In genomic region chr6:49551866-49552129, GRCh38 we compare ENCODE assay signal across 9 cellular contexts. TPM values are rescaled to one million over a fixed set of nuclear protein-coding genes. Genes with fewer than 3 reads are reported as not detected.
DNase-seq lines count a peak whose midpoint lies in the region; ATAC-seq and TF ChIP-seq lines count a peak whose summit lies in the region.
"Had no signal": no experiment of that assay in that cellular context is flagged by ENCODE, and none has a peak within 500 bp of the region (broad histone marks: within the 10 kb centered on the region; RNA-seq: fewer than 3 reads in every experiment).

No MANE protein-coding gene starts in this region.

- no peak overlapping the region for H3K9ac ChIP-seq in NT2/D1 (ENCODE audit: insufficient read length, low read depth)

- no peak for TF ChIP-seq EP300 in upper lobe of left lung (IDR thresholded peaks at IDR 0.05)

- H3K4me1 ChIP-seq in NT2/D1 (ENCODE audit: insufficient read depth, insufficient read length) (no peaks in the 10 kb centered on the region), upper lobe of left lung (peaks cover 10 to 21% (median 18%) of the 10 kb centered on the region in 4 donors)

- H3K9me3 ChIP-seq in NT2/D1 (ENCODE audit: insufficient read depth, low read length) (no peaks in the 10 kb centered on the region), iPS-18c (ENCODE audit: control insufficient read depth, insufficient read depth, low read length) (no peaks in the 10 kb centered on the region), upper lobe of left lung (no peaks in the 10 kb centered on the region)

- H3K4me3 ChIP-seq in NT2/D1 (ENCODE audit: insufficient read length, low read depth) = peak overlapping the region; percentile 26
- peak overlapping the region; percentile 72 for H3K4me3 ChIP-seq in iPS-18c (ENCODE audit: insufficient read depth, low read depth, low read length)
- H3K4me3 ChIP-seq in upper lobe of left lung = peak overlapping the region in 3 of 4 donors; percentile 39 to 55 (median 48)
- H3K4me3 ChIP-seq: K562 had no signal

- no peak for TF ChIP-seq CTCF in upper lobe of left lung (IDR thresholded peaks at IDR 0.05)

- H3K36me3 ChIP-seq in NT2/D1 (ENCODE audit: insufficient read depth, insufficient read length, low read length) (no peaks in the 10 kb centered on the region), upper lobe of left lung (no peaks in the 10 kb centered on the region)

- H3K27ac ChIP-seq in upper lobe of left lung = no peak overlapping the region

- H3K27me3 ChIP-seq in NT2/D1 (ENCODE audit: insufficient read depth, insufficient read length) = no peaks in the 10 kb centered on the region
- peaks cover 0 to 9% (median 0%) of the 10 kb centered on the region in 4 donors for H3K27me3 ChIP-seq in upper lobe of left lung

- no peak for TF ChIP-seq POLR2A in upper lobe of left lung (IDR thresholded peaks at IDR 0.05)

- DNase-seq in NT2/D1 (ENCODE audit: low read depth, low spot score) = no peak
- DNase-seq in upper lobe of left lung = no peak
- no peak for DNase-seq in C1 segment of cervical spinal cord (lab: John Stamatoyannopoulos, UW)
- DNase-seq in NCI-H2196 treated with DMSO at 0.1 percent for 48 hours (lab: John Stamatoyannopoulos, UW; ENCODE audit: unreplicated experiment) = no peak
- no peak for DNase-seq in RPMI8226

- WGBS in upper lobe of left lung, 2 donors = 31% methylated on average over 2 of the region's 2 CpGs

- peak; percentile 30 for ATAC-seq in GM18499 (IDR thresholded peaks at IDR 0.05; ENCODE audit: insufficient read depth, unreplicated experiment)
- peak; percentile 66 for ATAC-seq in GM21723 (IDR thresholded peaks at IDR 0.05; ENCODE audit: unreplicated experiment)
- no peak for ATAC-seq in upper lobe of left lung (ENCODE audit: low FRiP score in 2 of 2)
- ATAC-seq: K562 had no signal

RNA-seq across cellular contexts. Expression of gene C6orf141, which starts 1.3 kb away (rescaled TPM):
- 1 to 10 TPM; 1.2 to 2.9 (median 1.8) TPM for total RNA-seq in upper lobe of left lung
- total RNA-seq: K562 had no signal

RNA-seq across cellular contexts. Expression of gene GLYATL3, which starts 52.1 kb away (rescaled TPM):
- total RNA-seq in upper lobe of left lung = not detected
- total RNA-seq: K562 had no signal

Comparison
In these comparisons a context has a peak if more than half of its experiments do, and no peak if none do; other contexts are left out.
1. ATAC-seq: peak in GM18499 (single experiment) and GM21723 (single experiment); none in upper lobe of left lung (0 of 2).
2. Peak in every context shown above with its lines, with median percentiles within 50 percentile points of each other: H3K4me3 ChIP-seq.